In the genomic region with DNA sequence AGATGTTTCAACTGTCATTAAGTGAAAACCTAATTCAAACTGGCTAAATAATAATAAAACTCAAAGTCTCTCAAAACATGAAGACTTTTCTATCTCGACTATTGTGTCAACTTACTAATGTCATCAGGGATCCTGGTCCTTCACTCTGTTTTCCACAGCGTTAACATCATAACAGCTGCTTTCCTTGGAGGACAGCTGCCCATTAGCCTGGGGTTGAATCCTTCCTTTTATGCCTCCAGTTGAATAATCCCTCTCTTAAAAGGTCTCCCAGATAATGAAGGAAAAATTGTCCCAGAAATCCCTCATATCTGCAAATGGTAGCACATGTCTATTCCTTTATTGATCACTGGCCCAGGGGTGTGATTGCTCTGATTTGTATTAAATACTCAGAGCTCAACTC, we compare ENCODE assay signal across 27 cellular contexts.
"Had no signal": no experiment of that assay in that cellular context is flagged by ENCODE, and none has a peak within 500 bp of the region (broad histone marks: within the 10 kb centered on the region; RNA-seq: fewer than 3 reads in every experiment).

No MANE protein-coding gene starts in this region.

- ATAC-seq: activated naive CD4-positive, alpha-beta T cell treated with anti-CD3 and anti-CD28 coated beads, Interleukin-2, amount 50 U/mL, for 72 hours; gastrocnemius medialis; heart left ventricle; left colon; lower lobe of right lung; mucosa of descending colon; naive thymus-derived CD4-positive, alpha-beta T cell had no signal

- H3K4me1 ChIP-seq: ascending aorta, esophagus squamous epithelium, gastrocnemius medialis, heart left ventricle, lower lobe of right lung, right atrium auricular region had no signal

- H3K27ac ChIP-seq: ascending aorta, brain microvascular endothelial cell, esophagus squamous epithelium, heart left ventricle, lower lobe of right lung, right atrium auricular region had no signal

- H3K9me3 Mint-ChIP-seq: activated CD4-positive, alpha-beta T cell treated with anti-CD3 and anti-CD28 coated beads, Interleukin-2, amount 10 ng/mL, durations not matched to agents 24 days and 14 days; activated T-helper 1 cell treated with anti-CD3 and anti-CD28 coated beads, Interleukin-12 subunit alpha, Interleukin-12 subunit beta, Interleukin-2, Interleukin-4 antibody, amounts not matched to agents 30 ng/mL and 10 ng/mL and 1 ng/mL, durations not matched to agents 14 hours and 24 hours and 36 hours; stimulated activated naive CD8-positive, alpha-beta T cell treated with anti-CD3 and anti-CD28 coated beads, Interleukin-15, Interleukin-2, amounts not matched to agents 100 ng/mL and 50 ng/mL, for 24 hours; T-helper 1 cell treated with Interleukin-12 subunit alpha and Interleukin-12 subunit beta and Interleukin-4 antibody, amounts not matched to agents 30 μg/mL and 1 μg/mL, for 36 hours had no signal

- H3K27me3 ChIP-seq: ascending aorta, brain microvascular endothelial cell, esophagus squamous epithelium, gastrocnemius medialis, heart left ventricle, right atrium auricular region, tibial artery had no signal

- H3K9me3 ChIP-seq: ascending aorta, esophagus squamous epithelium, gastrocnemius medialis, heart left ventricle, lower lobe of right lung, mucosa of descending colon, right atrium auricular region, tibial artery had no signal

- H3K4me3 ChIP-seq: ascending aorta, esophagus squamous epithelium, gastrocnemius medialis, heart left ventricle, lower lobe of right lung, mucosa of descending colon, right atrium auricular region, tibial artery had no signal

- H3K4me1 Mint-ChIP-seq: activated CD4-positive, alpha-beta memory T cell treated with anti-CD3 and anti-CD28 coated beads, Interleukin-2, amount 10 ng/mL, durations not matched to agents 7 days and 5 days; activated CD4-positive, alpha-beta T cell treated with anti-CD3 and anti-CD28 coated beads, Interleukin-2, amount 10 ng/mL, durations not matched to agents 24 days and 14 days; naive thymus-derived CD4-positive, alpha-beta T cell; neural crest cell had no signal

- H3K27ac Mint-ChIP-seq: activated CD4-positive, alpha-beta memory T cell treated with anti-CD3 and anti-CD28 coated beads, Interleukin-2, amount 10 ng/mL, durations not matched to agents 7 days and 5 days; activated CD4-positive, alpha-beta T cell treated with anti-CD3 and anti-CD28 coated beads, Interleukin-2, amount 10 ng/mL, durations not matched to agents 24 days and 14 days; activated naive CD4-positive, alpha-beta T cell treated with anti-CD3 and anti-CD28 coated beads, Interleukin-2, amount 50 U/mL, for 72 hours; activated T-helper 1 cell treated with anti-CD3 and anti-CD28 coated beads, Interleukin-12 subunit alpha, Interleukin-12 subunit beta, Interleukin-2, Interleukin-4 antibody, amounts not matched to agents 30 ng/mL and 10 ng/mL and 1 ng/mL, durations not matched to agents 14 hours and 24 hours and 36 hours; naive thymus-derived CD4-positive, alpha-beta T cell; progenitor cell of endocrine pancreas; stimulated activated naive CD8-positive, alpha-beta T cell treated with anti-CD3 and anti-CD28 coated beads, Interleukin-15, Interleukin-2, amounts not matched to agents 100 ng/mL and 50 ng/mL, for 24 hours; T-helper 1 cell treated with Interleukin-12 subunit alpha and Interleukin-12 subunit beta and Interleukin-4 antibody, amounts not matched to agents 30 μg/mL and 1 μg/mL, for 36 hours had no signal

- H3K27me3 Mint-ChIP-seq: activated CD4-positive, alpha-beta memory T cell treated with anti-CD3 and anti-CD28 coated beads, Interleukin-2, amount 10 ng/mL, durations not matched to agents 7 days and 5 days; activated CD4-positive, alpha-beta T cell treated with anti-CD3 and anti-CD28 coated beads, Interleukin-2, amount 10 ng/mL, durations not matched to agents 24 days and 14 days; naive thymus-derived CD4-positive, alpha-beta T cell; progenitor cell of endocrine pancreas; stimulated activated naive CD8-positive, alpha-beta T cell treated with anti-CD3 and anti-CD28 coated beads, Interleukin-15, Interleukin-2, amounts not matched to agents 100 ng/mL and 50 ng/mL, for 24 hours had no signal

- H3K36me3 Mint-ChIP-seq: activated naive CD4-positive, alpha-beta T cell treated with anti-CD3 and anti-CD28 coated beads, Interleukin-2, amount 50 U/mL, for 72 hours; naive thymus-derived CD4-positive, alpha-beta T cell had no signal

- DNase-seq: activated CD4-positive, alpha-beta memory T cell treated with anti-CD3 and anti-CD28 coated beads, Interleukin-2, amount 10 ng/mL, durations not matched to agents 7 days and 5 days; activated CD4-positive, alpha-beta T cell treated with anti-CD3 and anti-CD28 coated beads, Interleukin-2, amount 10 ng/mL, durations not matched to agents 24 days and 14 days; brain microvascular endothelial cell; caudate nucleus; effector memory CD4-positive, alpha-beta T cell; esophagus squamous epithelium; gastrocnemius medialis; heart left ventricle; islet precursor cell; left colon; lower lobe of right lung; mesendoderm; mucosa of descending colon; naive thymus-derived CD4-positive, alpha-beta T cell; stimulated activated CD4-positive, alpha-beta T cell treated with anti-CD3 and anti-CD28 coated beads, Interleukin-12 subunit alpha, Interleukin-12 subunit beta, amount 100 ng/mL, for 4 hours; stimulated activated CD4-positive, alpha-beta T cell treated with anti-CD3 and anti-CD28 coated beads, Interleukin-4, amount 100 ng/mL, for 4 hours; substantia nigra; T1000; tibial artery had no signal

- H3K36me3 ChIP-seq: ascending aorta, brain microvascular endothelial cell, esophagus squamous epithelium, gastrocnemius medialis, heart left ventricle, lower lobe of right lung, right atrium auricular region, tibial artery had no signal

- H3K4me3 Mint-ChIP-seq: activated CD4-positive, alpha-beta memory T cell treated with anti-CD3 and anti-CD28 coated beads, Interleukin-2, amount 10 ng/mL, durations not matched to agents 7 days and 5 days; activated CD4-positive, alpha-beta T cell treated with anti-CD3 and anti-CD28 coated beads, Interleukin-2, amount 10 ng/mL, durations not matched to agents 24 days and 14 days; activated T-helper 1 cell treated with anti-CD3 and anti-CD28 coated beads, Interleukin-12 subunit alpha, Interleukin-12 subunit beta, Interleukin-2, Interleukin-4 antibody, amounts not matched to agents 30 ng/mL and 10 ng/mL and 1 ng/mL, durations not matched to agents 14 hours and 24 hours and 36 hours; naive thymus-derived CD4-positive, alpha-beta T cell; neural crest cell; stimulated activated naive CD8-positive, alpha-beta T cell treated with anti-CD3 and anti-CD28 coated beads, Interleukin-15, Interleukin-2, amounts not matched to agents 100 ng/mL and 50 ng/mL, for 24 hours; T-helper 1 cell treated with Interleukin-12 subunit alpha and Interleukin-12 subunit beta and Interleukin-4 antibody, amounts not matched to agents 30 μg/mL and 1 μg/mL, for 36 hours had no signal
